In genomic region chr6:107665386-107665785, GRCh38 we compare ENCODE assay signal across 10 cellular contexts.
DNase-seq lines count a peak whose midpoint lies in the region; ATAC-seq, FAIRE-seq and TF ChIP-seq lines count a peak whose summit lies in the region.
"Had no signal": no experiment of that assay in that cellular context is flagged by ENCODE, and none has a peak within 500 bp of the region (broad histone marks: within the 10 kb centered on the region; RNA-seq: fewer than 3 reads in every experiment).

No MANE protein-coding gene starts in this region.

- DNase-seq in activated naive CD8-positive, alpha-beta T cell treated with anti-CD3 and anti-CD28 coated beads, Interleukin-2, amount 10 ng/mL, durations not matched to agents 7 days and 5 days = no peak
- no peak for DNase-seq in activated naive CD8-positive, alpha-beta T cell treated with anti-CD3 and anti-CD28 coated beads, Interleukin-2, amount 50 U/mL, for 24 hours
- DNase-seq in astrocyte (ENCODE audit: low read depth) (peak; percentile 70), iris pigment epithelial cell (ENCODE audit: low read depth) (peak; percentile 60), trophoblast cell (no peak), mesendoderm (no peak), NCI-H2029 treated with DMSO at 0.1 percent for 48 hours (lab: John Stamatoyannopoulos, UW) (no peak)

- H3K27me3 Mint-ChIP-seq in activated naive CD8-positive, alpha-beta T cell treated with anti-CD3 and anti-CD28 coated beads, Interleukin-2, amount 10 ng/mL, durations not matched to agents 7 days and 5 days = peaks cover 3% of the 10 kb centered on the region
- no peaks in the 10 kb centered on the region for H3K27me3 Mint-ChIP-seq in activated naive CD8-positive, alpha-beta T cell treated with anti-CD3 and anti-CD28 coated beads, Interleukin-2, amount 50 U/mL, for 24 hours
- H3K27me3 Mint-ChIP-seq in astrocyte (ENCODE audit: low read depth, unreplicated experiment) = peaks cover 19% of the 10 kb centered on the region

- H3K4me1 Mint-ChIP-seq in activated naive CD8-positive, alpha-beta T cell treated with anti-CD3 and anti-CD28 coated beads, Interleukin-2, amount 10 ng/mL, durations not matched to agents 7 days and 5 days = peaks cover 34% of the 10 kb centered on the region
- peaks cover 15% of the 10 kb centered on the region for H3K4me1 Mint-ChIP-seq in activated naive CD8-positive, alpha-beta T cell treated with anti-CD3 and anti-CD28 coated beads, Interleukin-2, amount 50 U/mL, for 24 hours
- peaks cover 14% of the 10 kb centered on the region for H3K4me1 Mint-ChIP-seq in astrocyte (ENCODE audit: low read depth, unreplicated experiment)

- H3K4me3 Mint-ChIP-seq in activated naive CD8-positive, alpha-beta T cell treated with anti-CD3 and anti-CD28 coated beads, Interleukin-2, amount 10 ng/mL, durations not matched to agents 7 days and 5 days = no peak overlapping the region
- no peak overlapping the region for H3K4me3 Mint-ChIP-seq in activated naive CD8-positive, alpha-beta T cell treated with anti-CD3 and anti-CD28 coated beads, Interleukin-2, amount 50 U/mL, for 24 hours
- no peak overlapping the region for H3K4me3 Mint-ChIP-seq in astrocyte (ENCODE audit: unreplicated experiment)

- H3K9me3 Mint-ChIP-seq in activated naive CD8-positive, alpha-beta T cell treated with anti-CD3 and anti-CD28 coated beads, Interleukin-2, amount 10 ng/mL, durations not matched to agents 7 days and 5 days = no peaks in the 10 kb centered on the region
- H3K9me3 Mint-ChIP-seq in activated naive CD8-positive, alpha-beta T cell treated with anti-CD3 and anti-CD28 coated beads, Interleukin-2, amount 50 U/mL, for 24 hours = no peaks in the 10 kb centered on the region
- H3K9me3 Mint-ChIP-seq in astrocyte (ENCODE audit: unreplicated experiment) = no peaks in the 10 kb centered on the region

- TF ChIP-seq CTCF in astrocyte (IDR thresholded peaks at IDR 0.05; ENCODE audit: insufficient read depth, low read depth, low read length) = no peak

- no peak overlapping the region for H2BK120ac ChIP-seq in trophoblast cell (ENCODE audit: insufficient read depth, low read length, poor library complexity)
- H2BK120ac ChIP-seq in mesendoderm (ENCODE audit: low read depth, low read length) = no peak overlapping the region

- H3K56ac ChIP-seq in mesendoderm (ENCODE audit: low read length) = no peak overlapping the region

- H4K12ac ChIP-seq in trophoblast cell (ENCODE audit: low read depth, low read length) = no peak overlapping the region

- H2BK5ac ChIP-seq in trophoblast cell (ENCODE audit: low read depth, low read length, poor library complexity) (no peak overlapping the region), mesendoderm (ENCODE audit: low read length) (no peak overlapping the region)

- no peaks in the 10 kb centered on the region for H3K36me3 ChIP-seq in astrocyte (ENCODE audit: insufficient read depth, low read length)
- no peaks in the 10 kb centered on the region for H3K36me3 ChIP-seq in trophoblast cell (ENCODE audit: control insufficient read depth in 1 of 2, insufficient read depth in 2 of 2, low read length in 2 of 2)
- no peaks in the 10 kb centered on the region for H3K36me3 ChIP-seq in mesendoderm (ENCODE audit: control insufficient read depth, insufficient read depth, low read length)

- H3K23ac ChIP-seq in trophoblast cell (ENCODE audit: low read length) = no peak overlapping the region
- no peak overlapping the region for H3K23ac ChIP-seq in mesendoderm (ENCODE audit: low read length)

- no peaks in the 10 kb centered on the region for H3K9me3 ChIP-seq in astrocyte (ENCODE audit: insufficient read depth, low read depth, low read length)
- H3K9me3 ChIP-seq in trophoblast cell (ENCODE audit: insufficient read depth, low read depth, low read length) = no peaks in the 10 kb centered on the region

- H3K27ac Mint-ChIP-seq in activated naive CD8-positive, alpha-beta T cell treated with anti-CD3 and anti-CD28 coated beads, Interleukin-2, amount 10 ng/mL, durations not matched to agents 7 days and 5 days = peak overlapping the region; percentile 40
- no peak overlapping the region for H3K27ac Mint-ChIP-seq in activated naive CD8-positive, alpha-beta T cell treated with anti-CD3 and anti-CD28 coated beads, Interleukin-2, amount 50 U/mL, for 24 hours
- no peak overlapping the region for H3K27ac Mint-ChIP-seq in astrocyte (ENCODE audit: unreplicated experiment)

- FAIRE-seq in astrocyte (lab: Jason Lieb, UNC) = no peak

- H3K79me1 ChIP-seq in trophoblast cell (ENCODE audit: low read length) (no peaks in the 10 kb centered on the region), mesendoderm (ENCODE audit: low read length) (no peaks in the 10 kb centered on the region)

- H3K79me2 ChIP-seq in astrocyte (ENCODE audit: insufficient read depth, low read length) (no peaks in the 10 kb centered on the region), trophoblast cell (ENCODE audit: control insufficient read depth, insufficient read depth, low read length, poor library complexity) (no peaks in the 10 kb centered on the region), mesendoderm (ENCODE audit: control insufficient read depth, insufficient read depth, low read length) (no peaks in the 10 kb centered on the region)

- H3K4me2 ChIP-seq in astrocyte (ENCODE audit: low read length) = peak overlapping the region; percentile 57
- H3K4me2 ChIP-seq in trophoblast cell (ENCODE audit: low read length) = no peak overlapping the region
- H3K4me2 ChIP-seq in mesendoderm (ENCODE audit: low read length) = no peak overlapping the region

- no peak overlapping the region for H2BK12ac ChIP-seq in trophoblast cell (ENCODE audit: low read length)

- peak overlapping the region; percentile 4 for H3K9ac ChIP-seq in astrocyte (ENCODE audit: low read length)
- H3K9ac ChIP-seq in trophoblast cell (ENCODE audit: low read length) = no peak overlapping the region
- H3K9ac ChIP-seq in mesendoderm (ENCODE audit: low read length) = no peak overlapping the region

- POLR2A ChIA-PET in activated naive CD8-positive, alpha-beta T cell treated with anti-CD3 and anti-CD28 coated beads, Interleukin-2, amount 10 ng/mL, durations not matched to agents 7 days and 5 days (lab: Charles Lee) = interaction anchor here (1.7 kb wide), 1 partner anchor 206 kb away, joined by 6 read pairs; the partner anchor contains the start of gene PDSS2

- H3K27me3 ChIP-seq in astrocyte (ENCODE audit: insufficient read depth, low read length) (no peaks in the 10 kb centered on the region), trophoblast cell (ENCODE audit: insufficient read depth, low read length) (no peaks in the 10 kb centered on the region), mesendoderm (ENCODE audit: insufficient read depth, low read length, poor library complexity) (no peaks in the 10 kb centered on the region)

- H3K14ac ChIP-seq in trophoblast cell (ENCODE audit: low read length) = no peak overlapping the region

- no peaks in the 10 kb centered on the region for H4K20me1 ChIP-seq in astrocyte (ENCODE audit: insufficient read depth, low read length)

- H3K36me3 Mint-ChIP-seq in activated naive CD8-positive, alpha-beta T cell treated with anti-CD3 and anti-CD28 coated beads, Interleukin-2, amount 10 ng/mL, durations not matched to agents 7 days and 5 days = peaks cover 6% of the 10 kb centered on the region
- no peaks in the 10 kb centered on the region for H3K36me3 Mint-ChIP-seq in activated naive CD8-positive, alpha-beta T cell treated with anti-CD3 and anti-CD28 coated beads, Interleukin-2, amount 50 U/mL, for 24 hours (ENCODE audit: low read depth)
- H3K36me3 Mint-ChIP-seq in astrocyte (ENCODE audit: low read depth, unreplicated experiment) = peaks cover 2% of the 10 kb centered on the region

- H3K18ac ChIP-seq in trophoblast cell (ENCODE audit: low read length) (no peak overlapping the region), mesendoderm (ENCODE audit: low read length) (no peak overlapping the region)

- H2BK15ac ChIP-seq in mesendoderm (replicated peaks; ENCODE audit: low read depth) = no peak overlapping the region

- H3K4me3 ChIP-seq in astrocyte (ENCODE audit: insufficient read depth, low read depth, low read length) = no peak overlapping the region
- H3K4me3 ChIP-seq in trophoblast cell (ENCODE audit: low read depth, low read length) = no peak overlapping the region
- H3K4me3 ChIP-seq in mesendoderm (ENCODE audit: low read length) = no peak overlapping the region
- H3K4me3 ChIP-seq: lung, SK-N-MC had no signal

- H3K27ac ChIP-seq in astrocyte (ENCODE audit: low read depth, low read length) (peak overlapping the region; percentile 35), trophoblast cell (ENCODE audit: low read depth, low read length) (no peak overlapping the region), mesendoderm (ENCODE audit: low read depth, low read length) (no peak overlapping the region)
- H3K27ac ChIP-seq: SK-N-MC had no signal

- H3K4me1 ChIP-seq in astrocyte (ENCODE audit: insufficient read depth, low read length) (peaks cover 24% of the 10 kb centered on the region), trophoblast cell (ENCODE audit: control insufficient read depth in 1 of 2, insufficient read depth in 2 of 2, low read length in 2 of 2) (no peaks in the 10 kb centered on the region), mesendoderm (ENCODE audit: control insufficient read depth, low read depth, low read length) (no peaks in the 10 kb centered on the region)

- H3K4ac ChIP-seq in trophoblast cell (ENCODE audit: low read depth, low read length) = no peak overlapping the region
- no peak overlapping the region for H3K4ac ChIP-seq in mesendoderm (ENCODE audit: low read depth, low read length)

- no peak overlapping the region for H4K5ac ChIP-seq in mesendoderm (ENCODE audit: low read length)

- H4K8ac ChIP-seq in trophoblast cell (ENCODE audit: low read depth, low read length) = no peak overlapping the region
- H4K8ac ChIP-seq in mesendoderm (ENCODE audit: low read depth, low read length) = no peak overlapping the region

- H2AK5ac ChIP-seq in trophoblast cell (ENCODE audit: low read length) = no peak overlapping the region
- no peak overlapping the region for H2AK5ac ChIP-seq in mesendoderm (ENCODE audit: low read length)

- whole genome bisulfite sequencing in trophoblast cell (ENCODE audit: extremely low coverage, insufficient coverage, insufficient read length) = no CpG with 5 or more reads among the region's 4 CpGs
- WGBS in mesendoderm (ENCODE audit: extremely low coverage, insufficient coverage, low lambda C conversion rate) = no CpG with 5 or more reads among the region's 4 CpGs

- H2AFZ ChIP-seq in astrocyte (ENCODE audit: low read depth, low read length) = no peak overlapping the region
- H2AFZ ChIP-seq in trophoblast cell (ENCODE audit: insufficient read depth, low read length, poor library complexity) = no peak overlapping the region

- ATAC-seq in activated naive CD8-positive, alpha-beta T cell treated with anti-CD3 and anti-CD28 coated beads, Interleukin-2, amount 10 ng/mL, durations not matched to agents 7 days and 5 days (ENCODE audit: low read depth) = no peak
- ATAC-seq in activated naive CD8-positive, alpha-beta T cell treated with anti-CD3 and anti-CD28 coated beads, Interleukin-2, amount 50 U/mL, for 24 hours = no peak
- no peak for ATAC-seq in HG03432 (IDR thresholded peaks at IDR 0.05; ENCODE audit: unreplicated experiment)

- no peak overlapping the region for H4K91ac ChIP-seq in trophoblast cell (ENCODE audit: low read depth, low read length)

Comparison
In these comparisons a context has a peak if more than half of its experiments do, and no peak if none do; other contexts are left out.
1. DNase-seq: peak in astrocyte (single experiment) and iris pigment epithelial cell (single experiment); none in activated naive CD8-positive, alpha-beta T cell treated with anti-CD3 and anti-CD28 coated beads, Interleukin-2, amount 10 ng/mL, durations not matched to agents 7 days and 5 days (single experiment), activated naive CD8-positive, alpha-beta T cell treated with anti-CD3 and anti-CD28 coated beads, Interleukin-2, amount 50 U/mL, for 24 hours (single experiment), trophoblast cell (0 of 2), mesendoderm (single experiment) and NCI-H2029 treated with DMSO at 0.1 percent for 48 hours (single experiment).